Comparison of ENCODE assay signal across 20 cellular contexts in the genomic region with DNA sequence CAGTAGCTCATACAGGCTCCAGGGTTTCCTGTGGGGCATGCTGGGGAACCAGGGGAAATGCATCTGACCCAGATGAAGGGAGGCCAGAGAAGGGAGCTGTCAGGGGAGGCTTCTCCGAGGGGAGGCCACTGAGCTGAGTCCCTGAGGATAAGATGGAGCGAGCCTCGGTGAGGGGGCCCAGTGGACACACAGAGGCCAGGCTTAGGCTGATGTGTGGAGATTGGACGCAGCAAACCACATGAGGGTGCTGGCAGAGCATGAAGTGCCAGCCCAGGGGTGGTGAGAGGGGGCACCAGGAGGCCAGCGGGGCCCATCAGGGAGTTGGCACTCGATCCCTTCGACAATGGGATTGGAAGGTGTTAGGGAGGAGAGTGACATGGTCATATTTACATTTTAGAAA.
"Had no signal": no experiment of that assay in that cellular context is flagged by ENCODE, and none has a peak within 500 bp of the region (broad histone marks: within the 10 kb centered on the region; RNA-seq: fewer than 3 reads in every experiment).

No MANE protein-coding gene starts in this region.

- H3K27me3 ChIP-seq: dorsolateral prefrontal cortex, SJSA1, testis had no signal

- H3K4me3 ChIP-seq: dorsolateral prefrontal cortex, left ventricle myocardium inferior, SJSA1, testis had no signal

- ATAC-seq: activated CD4-positive, alpha-beta T cell treated with anti-CD3 and anti-CD28 coated beads for 36 hours; right cardiac atrium; stimulated activated naive CD8-positive, alpha-beta T cell treated with anti-CD3 and anti-CD28 coated beads, Interleukin-15, amount 100 ng/mL, for 72 hours had no signal

- H3K27ac ChIP-seq: epithelial cell of prostate, SJSA1, testis had no signal

- DNase-seq: activated CD4-positive, alpha-beta T cell treated with anti-CD3 and anti-CD28 coated beads for 36 hours; activated CD4-positive, alpha-beta T cell treated with anti-CD3 and anti-CD28 coated beads, Interleukin-2, amount 50 U/mL, for 48 hours; activated naive CD8-positive, alpha-beta T cell treated with anti-CD3 and anti-CD28 coated beads, Interleukin-2, amount 10 ng/mL, durations not matched to agents 7 days and 5 days; foreskin melanocyte; head of caudate nucleus; kidney glomerular epithelial cell; left ventricle myocardium inferior; nephron progenitor cell; right cardiac atrium; small intestine; stimulated activated CD4-positive, alpha-beta T cell treated with anti-CD3 and anti-CD28 coated beads, Interleukin-4, amount 100 ng/mL, for 1 hour; stimulated activated naive CD8-positive, alpha-beta T cell treated with anti-CD3 and anti-CD28 coated beads, Interleukin-15, amount 100 ng/mL, for 72 hours; T-helper 2 cell; testis had no signal

- H3K36me3 Mint-ChIP-seq: activated naive CD8-positive, alpha-beta T cell treated with anti-CD3 and anti-CD28 coated beads, Interleukin-2, amount 10 ng/mL, durations not matched to agents 7 days and 5 days had no signal

- H3K36me3 ChIP-seq: left ventricle myocardium inferior, SJSA1 had no signal

- H3K9me3 ChIP-seq: testis had no signal

- H3K27ac Mint-ChIP-seq: activated CD4-positive, alpha-beta T cell treated with anti-CD3 and anti-CD28 coated beads for 36 hours; activated naive CD8-positive, alpha-beta T cell treated with anti-CD3 and anti-CD28 coated beads, Interleukin-2, amount 10 ng/mL, durations not matched to agents 7 days and 5 days; memory B cell; progenitor cell of endocrine pancreas; stimulated activated naive CD8-positive, alpha-beta T cell treated with anti-CD3 and anti-CD28 coated beads, Interleukin-15, amount 100 ng/mL, for 72 hours had no signal

- FAIRE-seq: colon, small intestine had no signal
